In genomic region chr1:28066393-28067154, GRCh38 we compare ENCODE assay signal across 1 cellular context.
TF ChIP-seq lines count a peak whose summit lies in the region.

No MANE protein-coding gene starts in this region.

TF ChIP-seq in K562, 482 proteins besides CTCF, POLR2A, EP300 and RAD21:
- TF ChIP-seq SRSF7 (optimal IDR thresholded peaks at IDR 0.05; ENCODE audit: low read depth, low read length) (no peak), SMARCA4 (IDR thresholded peaks at IDR 0.05) (peak; percentile 69), THRAP3 (IDR thresholded peaks at IDR 0.05; ENCODE audit: borderline replicate concordance) (0 out of 2 replicates have a peak, but pooled peaks have one; percentile 64), TAL1 (IDR thresholded peaks at IDR 0.05) (0 out of 2 replicates have a peak, but pooled peaks have one; percentile 3), TCFL5 (CRISPR knock-in tag; conservative IDR thresholded peaks at IDR 0.05) (no peak), ZBTB11 (CRISPR knock-in tag; IDR thresholded peaks at IDR 0.05) (0 out of 6 replicates have a peak, but pooled peaks of 1 of the 3 experiments have one; percentile 4), XRCC3 (IDR thresholded peaks at IDR 0.05) (no peak), RBFOX2 (IDR thresholded peaks at IDR 0.05; ENCODE audit: low read depth, low read length) (no peak), ATF6 (CRISPR knock-in tag; IDR thresholded peaks at IDR 0.05) (no peak), JUND (IDR thresholded peaks at IDR 0.05; ENCODE audit: borderline replicate concordance, low read depth, low read length) (0 out of 2 replicates have a peak, but pooled peaks have one; percentile 28), JUND (tag; IDR thresholded peaks at IDR 0.05; ENCODE audit: borderline replicate concordance, low read depth, low read length) (no peak), ZNF512 (tag; IDR thresholded peaks at IDR 0.05) (peak; percentile 45; the same call in 1 of the 2 replicates), ZNF644 (tag; IDR thresholded peaks at IDR 0.05; ENCODE audit: low read depth) (no peak), STAT5A (IDR thresholded peaks at IDR 0.05; ENCODE audit: borderline replicate concordance, low read length) (no peak), PBX2 (CRISPR knock-in tag; IDR thresholded peaks at IDR 0.05; ENCODE audit: low read depth) (no peak), PBX2 (tag; conservative IDR thresholded peaks at IDR 0.05; ENCODE audit: low read depth) (peak; percentile 37; the same call in 1 of the 2 replicates), TBP (optimal IDR thresholded peaks at IDR 0.05; ENCODE audit: low read depth, low read length) (no peak), GABPA (tag; conservative IDR thresholded peaks at IDR 0.05; ENCODE audit: low read depth) (0 out of 2 replicates have a peak, but pooled peaks have one; percentile 17), ARID1B (IDR thresholded peaks at IDR 0.05) (peak; percentile 64), ZNF511 (CRISPR knock-in tag; IDR thresholded peaks at IDR 0.05) (no peak), ZBTB2 (IDR thresholded peaks at IDR 0.05) (0 out of 2 replicates have a peak, but pooled peaks have one; percentile 52), SMAD2 (IDR thresholded peaks at IDR 0.05; ENCODE audit: low read depth, low read length) (no peak), FOXO4 (CRISPR knock-in tag; IDR thresholded peaks at IDR 0.05) (no peak), MLX (CRISPR knock-in tag; conservative IDR thresholded peaks at IDR 0.05) (no peak), ETV6 (IDR thresholded peaks at IDR 0.05; ENCODE audit: borderline replicate concordance in 1 of 2, low read depth in 2 of 2, low read length in 1 of 2) (no peak), ETV6 (CRISPR knock-in tag; IDR thresholded peaks at IDR 0.05; ENCODE audit: borderline replicate concordance) (no peak), MEIS2 (IDR thresholded peaks at IDR 0.05; ENCODE audit: partially characterized antibody) (peak; percentile 90), MEF2A (IDR thresholded peaks at IDR 0.05; ENCODE audit: control insufficient read depth, low read depth, low read length) (peak; percentile 26; the same call in 1 of the 2 replicates), ADNP (tag; IDR thresholded peaks at IDR 0.05) (peak; percentile 26; the same call in 1 of the 2 replicates), FOXM1 (IDR thresholded peaks at IDR 0.05; ENCODE audit: low read depth) (0 out of 2 replicates have a peak, but pooled peaks have one; percentile 7), FOXM1 (CRISPR knock-in tag; IDR thresholded peaks at IDR 0.05; ENCODE audit: low read depth) (no peak), CHD4 (IDR thresholded peaks at IDR 0.05; ENCODE audit: insufficient read depth, insufficient replicate concordance, low read depth, low read length, poor library complexity, severe bottlenecking) (peak; percentile 32), MCM5 (IDR thresholded peaks at IDR 0.05; ENCODE audit: low read depth) (no peak), ZNF124 (CRISPR knock-in tag; IDR thresholded peaks at IDR 0.05) (no peak), SMARCE1 (IDR thresholded peaks at IDR 0.05) (peak; percentile 78), GTF2E2 (tag; IDR thresholded peaks at IDR 0.05) (peak; percentile 77), MAFK (IDR thresholded peaks at IDR 0.05; ENCODE audit: low read length) (no peak), LEF1 (IDR thresholded peaks at IDR 0.05) (peak; percentile 43; the same call in 1 of the 2 replicates), SMARCA5 (IDR thresholded peaks at IDR 0.05) (peak; percentile 44; the same call in 1 of the 2 replicates), PKNOX1 (IDR thresholded peaks at IDR 0.05) (peak; percentile 46; the same call in 1 of the 2 replicates), ETV1 (tag; conservative IDR thresholded peaks at IDR 0.05; ENCODE audit: low read depth) (no peak), CREBBP (IDR thresholded peaks at IDR 0.05; ENCODE audit: low read depth, low read length) (no peak), SOX6 (IDR thresholded peaks at IDR 0.05) (peak; percentile 82; the same call in 1 of the 2 replicates), MEF2D (tag; conservative IDR thresholded peaks at IDR 0.05; ENCODE audit: low read depth) (0 out of 2 replicates have a peak, but pooled peaks have one; percentile 26), DPF2 (IDR thresholded peaks at IDR 0.05) (peak; percentile 55; the same call in 1 of the 2 replicates), DACH1 (IDR thresholded peaks at IDR 0.05; ENCODE audit: partially characterized antibody) (peak; percentile 64), BACH1 (tag; IDR thresholded peaks at IDR 0.05) (no peak), C11orf30 (IDR thresholded peaks at IDR 0.05; ENCODE audit: low read depth) (no peak), HMBOX1 (IDR thresholded peaks at IDR 0.05) (peak; percentile 59; the same call in 1 of the 2 replicates), FOXA3 (CRISPR knock-in tag; conservative IDR thresholded peaks at IDR 0.05 in 1 of 2, IDR thresholded peaks at IDR 0.05 in 1 of 2) (peak in 1 of 2 experiments; percentile 55; a peak in 2 of 4 replicates), MECOM (CRISPR knock-in tag; IDR thresholded peaks at IDR 0.05) (0 out of 2 replicates have a peak, but pooled peaks have one; percentile 38)
